19 cellular contexts compared by ENCODE assay signal in genomic region chr7:46710927-46711326, GRCh38.
DNase-seq lines count a peak whose midpoint lies in the region; ATAC-seq and TF ChIP-seq lines count a peak whose summit lies in the region.
"Had no signal": no experiment of that assay in that cellular context is flagged by ENCODE, and none has a peak within 500 bp of the region (broad histone marks: within the 10 kb centered on the region; RNA-seq: fewer than 3 reads in every experiment).

No MANE protein-coding gene starts in this region.

- DNase-seq in GM04504 (ENCODE audit: low read depth) (peak; percentile 59), PC-9 (no peak), foreskin fibroblast (peak; percentile 36 to 56), smooth muscle cell (lab: John Stamatoyannopoulos, UW; ENCODE audit: unreplicated experiment) (no peak), aorta (no peak), T-helper 9 cell (no peak)
- DNase-seq: activated T-cell treated with anti-CD3 and anti-CD28 coated beads, Interleukin-2, amount 50 U/mL, for 72 hours; Caco-2; colonic mucosa; EL; KBM-7; left lung; NCI-H1105; NCI-H526; T-helper 2 cell had no signal

- no peak overlapping the region for H3K4me2 ChIP-seq in PC-9
- no peak overlapping the region for H3K4me2 ChIP-seq in smooth muscle cell

- H3K9me2 ChIP-seq in PC-9 (ENCODE audit: insufficient read depth): no peaks in the 10 kb centered on the region

- intact Hi-C loops in PC-9 (cut with micrococcal nuclease; ENCODE audit: unreplicated experiment): no loop called here
- intact Hi-C loops in aorta (cut with DNase I): no loop called here

- H3K4me3 ChIP-seq in PC-9 (no peak overlapping the region), foreskin fibroblast (ENCODE audit: low read depth in 1 of 2, low read length in 2 of 2) (no peak overlapping the region), smooth muscle cell (no peak overlapping the region), aorta (ENCODE audit: low read length in 2 of 2) (no peak overlapping the region)
- H3K4me3 ChIP-seq: body of pancreas, colonic mucosa, left lung, SJSA1 had no signal

- no peaks in the 10 kb centered on the region for H3K36me3 ChIP-seq in PC-9 (ENCODE audit: low read depth)
- no peaks in the 10 kb centered on the region for H3K36me3 ChIP-seq in smooth muscle cell (ENCODE audit: low read depth)
- H3K36me3 ChIP-seq in aorta (ENCODE audit: control insufficient read depth in 1 of 2, insufficient read depth in 2 of 2, low read length in 1 of 2): no peaks in the 10 kb centered on the region
- H3K36me3 ChIP-seq: colonic mucosa, left lung, SJSA1 had no signal

- H3K27ac ChIP-seq in PC-9 (no peak overlapping the region), smooth muscle cell (ENCODE audit: low read depth) (peak overlapping the region; percentile 27), aorta (ENCODE audit: low read depth in 1 of 2, low read length in 2 of 2) (no peak overlapping the region)
- H3K27ac ChIP-seq: colonic mucosa, left lung, SJSA1 had no signal

- H3K4me1 ChIP-seq in PC-9 (replicated peaks; ENCODE audit: insufficient read depth) (no peaks in the 10 kb centered on the region), smooth muscle cell (ENCODE audit: low read depth) (peaks cover 2% of the 10 kb centered on the region), aorta (ENCODE audit: control insufficient read depth in 1 of 2, insufficient read depth in 2 of 2, low read length in 2 of 2) (peaks cover 0 to 2% of the 10 kb centered on the region in 2 donors)
- H3K4me1 ChIP-seq: colonic mucosa, left lung had no signal

- H3F3A ChIP-seq in PC-9 (ENCODE audit: insufficient read depth, low read depth): no peaks in the 10 kb centered on the region; the same call in 1 of the 2 replicates
- H3F3A ChIP-seq in smooth muscle cell (ENCODE audit: low read depth): no peaks in the 10 kb centered on the region

- POLR2A ChIA-PET in PC-9 (lab: Charles Lee; ENCODE audit: unreplicated experiment): no interaction called here

- CTCF ChIA-PET in PC-9 (lab: Charles Lee): no interaction called here

- no peaks in the 10 kb centered on the region for H4K20me1 ChIP-seq in PC-9 (ENCODE audit: insufficient read depth)
- no peaks in the 10 kb centered on the region for H4K20me1 ChIP-seq in smooth muscle cell (ENCODE audit: low read depth)

- no peak overlapping the region for H3K9ac ChIP-seq in smooth muscle cell (ENCODE audit: low read depth)

- no peak for TF ChIP-seq CTCF in PC-9 (conservative IDR thresholded peaks at IDR 0.05)
- TF ChIP-seq CTCF in foreskin fibroblast (IDR thresholded peaks at IDR 0.05; ENCODE audit: low read depth, low read length): no peak
- no peak for TF ChIP-seq CTCF in smooth muscle cell (IDR thresholded peaks at IDR 0.05; ENCODE audit: borderline replicate concordance, insufficient read depth, poor library complexity, severe bottlenecking)

- ATAC-seq in aorta (ENCODE audit: low FRiP score) (no peak), GM18520 (IDR thresholded peaks at IDR 0.05; ENCODE audit: unreplicated experiment) (no peak)
- ATAC-seq: activated T-cell treated with anti-CD3 and anti-CD28 coated beads, Interleukin-2, amount 50 U/mL, for 72 hours; left lung; stimulated activated memory B cell treated with anti-CD40 and anti-IgM and Interleukin-4, amounts not matched to agents 10 μg/mL and 1 μg/mL and 100 μg/mL, for 72 hours had no signal

- H3K27me3 ChIP-seq in PC-9 (ENCODE audit: insufficient read depth, low read depth) (no peaks in the 10 kb centered on the region), smooth muscle cell (ENCODE audit: low read depth) (no peaks in the 10 kb centered on the region), aorta (ENCODE audit: control insufficient read depth in 1 of 2, insufficient read depth in 2 of 2, low read length in 1 of 2) (no peaks in the 10 kb centered on the region)
- H3K27me3 ChIP-seq: body of pancreas, colonic mucosa, left lung, SJSA1 had no signal

- WGBS in smooth muscle cell (ENCODE audit: low lambda C conversion rate): 36% methylated on average over 1 of the region's 1 CpG
- 50 to 54% methylated on average over 1 of the region's 1 CpG for WGBS in aorta, 2 donors

- no TSS peak for BruUV-seq in PC-9 (replicated peaks; lab: Mats Ljungman, UMichigan)

- H2AFZ ChIP-seq in PC-9 (peak overlapping the region; percentile 18; the same call in 1 of the 2 replicates), smooth muscle cell (ENCODE audit: low read depth) (peak overlapping the region; percentile 68)

- peaks cover 13% of the 10 kb centered on the region for H3K9me3 ChIP-seq in PC-9 (ENCODE audit: insufficient read depth, low read depth)
- no peaks in the 10 kb centered on the region for H3K9me3 ChIP-seq in smooth muscle cell (replicated peaks; ENCODE audit: low read depth)
- no peaks in the 10 kb centered on the region for H3K9me3 ChIP-seq in aorta (ENCODE audit: control insufficient read depth, low read length)
- H3K9me3 ChIP-seq: body of pancreas, Caco-2, colonic mucosa, left lung, SJSA1 had no signal

- H3K79me2 ChIP-seq in PC-9 (ENCODE audit: low read depth): no peaks in the 10 kb centered on the region
- no peaks in the 10 kb centered on the region for H3K79me2 ChIP-seq in smooth muscle cell (ENCODE audit: low read depth)

Comparison
In these comparisons a context has a peak if more than half of its experiments do, and no peak if none do; other contexts are left out.
1. DNase-seq: peak in GM04504 (single experiment) and foreskin fibroblast (2 of 2); none in PC-9 (0 of 2), smooth muscle cell (single experiment), aorta (0 of 2) and T-helper 9 cell (single experiment).